ENCODE assay signal across 11 cellular contexts in genomic region chr6:159043986-159044385, GRCh38. TPM values are rescaled to one million over a fixed set of nuclear protein-coding genes. Genes with fewer than 3 reads are reported as not detected.
DNase-seq lines count a peak whose midpoint lies in the region; ATAC-seq, FAIRE-seq and TF ChIP-seq lines count a peak whose summit lies in the region.
"Had no signal": no experiment of that assay in that cellular context is flagged by ENCODE, and none has a peak within 500 bp of the region (broad histone marks: within the 10 kb centered on the region; RNA-seq: fewer than 3 reads in every experiment).

No MANE protein-coding gene starts in this region.

- H3K4me3 Mint-ChIP-seq in activated CD4-positive, alpha-beta memory T cell treated with anti-CD3 and anti-CD28 coated beads for 36 hours: peak overlapping the region; percentile 94

- TF ChIP-seq CTCF in mucosa of descending colon (IDR thresholded peaks at IDR 0.05): no peak

- no peak for ATAC-seq in mucosa of descending colon
- ATAC-seq in GM18519 (IDR thresholded peaks at IDR 0.05; ENCODE audit: low FRiP score, unreplicated experiment): no peak

- CTCF ChIA-PET in activated CD4-positive, alpha-beta memory T cell treated with anti-CD3 and anti-CD28 coated beads for 36 hours (lab: Charles Lee): interaction anchor here (0.7 to 11.6 kb wide), 10 partner anchors 14 to 91 kb away, joined by 3 to 370 read pairs (median 14); partner anchors contain the start of gene RSPH3

- peak; percentile 41 for FAIRE-seq in GM12891 (lab: Jason Lieb, UNC)

- H3K36me3 Mint-ChIP-seq in activated CD4-positive, alpha-beta memory T cell treated with anti-CD3 and anti-CD28 coated beads for 36 hours: peaks cover 52% of the 10 kb centered on the region

- TF ChIP-seq POLR2A in GM12891 (IDR thresholded peaks at IDR 0.05; ENCODE audit: low read depth, low read length): no peak

- no peaks in the 10 kb centered on the region for H3K9me3 Mint-ChIP-seq in activated CD4-positive, alpha-beta memory T cell treated with anti-CD3 and anti-CD28 coated beads for 36 hours

- POLR2A ChIA-PET in activated CD4-positive, alpha-beta memory T cell treated with anti-CD3 and anti-CD28 coated beads for 36 hours (lab: Charles Lee): interaction anchor here (1.0 to 5.6 kb wide), 15 partner anchors 13 to 400 kb away, joined by 3 to 69 read pairs (median 8); partner anchors contain the start of genes DYNLT1 and RSPH3

- peaks cover 70% of the 10 kb centered on the region for H3K4me1 Mint-ChIP-seq in activated CD4-positive, alpha-beta memory T cell treated with anti-CD3 and anti-CD28 coated beads for 36 hours (ENCODE audit: low read depth)

- H3K4me1 ChIP-seq in mucosa of descending colon (ENCODE audit: low read depth): no peaks in the 10 kb centered on the region

- intact Hi-C loops in activated CD4-positive, alpha-beta memory T cell treated with anti-CD3 and anti-CD28 coated beads for 36 hours (cut with micrococcal nuclease): loop anchor here (2.0 to 5.0 kb wide), 3 partner anchors 37 to 391 kb away; no protein-coding TSS in a partner anchor
- intact Hi-C loops in mucosa of descending colon (cut with DNase I, micrococcal nuclease): loop anchor here in 1 of 2 donors (2.0 kb wide), 1 partner anchor 63 kb away; no protein-coding TSS in a partner anchor

- peak overlapping the region; percentile 6 for H3K4me3 ChIP-seq in mucosa of descending colon

- H3K27me3 Mint-ChIP-seq in activated CD4-positive, alpha-beta memory T cell treated with anti-CD3 and anti-CD28 coated beads for 36 hours: no peaks in the 10 kb centered on the region

- no peaks in the 10 kb centered on the region for H3K36me3 ChIP-seq in mucosa of descending colon (ENCODE audit: low read depth)

- H3K9me3 ChIP-seq in mucosa of descending colon: no peaks in the 10 kb centered on the region

- H3K27ac Mint-ChIP-seq in activated CD4-positive, alpha-beta memory T cell treated with anti-CD3 and anti-CD28 coated beads for 36 hours: peak overlapping the region; percentile 95

- DNase-seq in AML-193 (lab: John Stamatoyannopoulos, UW) (peak; percentile 11 to 46), GM12891 (ENCODE audit: insufficient read length, low spot score) (no peak), mucosa of descending colon (no peak), SW 1271 (lab: John Stamatoyannopoulos, UW) (no peak), iPS-NIHi11 (ENCODE audit: low spot score) (no peak), HCEC 1CT (no peak)
- DNase-seq in activated CD4-positive, alpha-beta memory T cell treated with anti-CD3 and anti-CD28 coated beads for 36 hours: peak; percentile 48
- DNase-seq: Calu3, cerebellar nuclear complex had no signal

TF ChIP-seq in GM12891, 5 proteins besides CTCF, POLR2A, EP300 and RAD21:
- no peak for TF ChIP-seq TAF1 (IDR thresholded peaks at IDR 0.05; ENCODE audit: low read depth, low read length)
- no peak for TF ChIP-seq PAX5 (IDR thresholded peaks at IDR 0.05; ENCODE audit: insufficient read depth, low read length, severe bottlenecking)
- no peak for TF ChIP-seq POU2F2 (IDR thresholded peaks at IDR 0.05; ENCODE audit: low read depth, low read length)
- TF ChIP-seq SPI1 (IDR thresholded peaks at IDR 0.05; ENCODE audit: low read depth, low read length): no peak
- no peak for TF ChIP-seq POLR2AphosphoS5 (IDR thresholded peaks at IDR 0.05; ENCODE audit: low read depth, low read length)

RNA-seq across cellular contexts. Expression of gene TAGAP, which starts 0.8 kb away (rescaled TPM):
- polyA plus RNA-seq in GM12891 (2012; ENCODE audit: low read depth, missing spikeins): 2.6 TPM
- 10 to 100 TPM; 40.1 to 41.6 TPM for total RNA-seq in activated CD4-positive, alpha-beta memory T cell treated with anti-CD3 and anti-CD28 coated beads for 36 hours
- total RNA-seq in mucosa of descending colon: 1 to 10 TPM; 2.0 to 4.1 (median 3.7) TPM
- total RNA-seq: glomerular endothelial cell had no signal

RNA-seq across cellular contexts. Expression of gene RSPH3, which starts 44.0 kb away (rescaled TPM):
- polyA plus RNA-seq in GM12891 (2012; ENCODE audit: low read depth, missing spikeins): 1.6 TPM
- 1 to 10 TPM; 6.1 to 6.8 TPM for total RNA-seq in activated CD4-positive, alpha-beta memory T cell treated with anti-CD3 and anti-CD28 coated beads for 36 hours
- total RNA-seq in mucosa of descending colon: 10 to 100 TPM; 17.3 to 23.1 (median 18.6) TPM

Comparison
In these comparisons a context has a peak if more than half of its experiments do, and no peak if none do; other contexts are left out.
1. DNase-seq: peak in AML-193 (2 of 2) and activated CD4-positive, alpha-beta memory T cell treated with anti-CD3 and anti-CD28 coated beads for 36 hours (single experiment); none in GM12891 (single experiment), mucosa of descending colon (0 of 3), SW 1271 (0 of 2), iPS-NIHi11 (single experiment) and HCEC 1CT (single experiment).
2. RNA of gene TAGAP, which starts 0.8 kb away (total RNA-seq): 40.1 to 41.6 TPM in activated CD4-positive, alpha-beta memory T cell treated with anti-CD3 and anti-CD28 coated beads for 36 hours; 2.0 to 4.1 TPM in mucosa of descending colon; every median in the first group is over 4 times any median in the second.